In genomic region chr12:151579-151978, GRCh38 we compare ENCODE assay signal across 7 cellular contexts.
"Had no signal": no experiment of that assay in that cellular context is flagged by ENCODE, and none has a peak within 500 bp of the region (broad histone marks: within the 10 kb centered on the region; RNA-seq: fewer than 3 reads in every experiment).

No MANE protein-coding gene starts in this region.

- DNase-seq: GOT3, IMR-90, KG1 had no signal

- H3K9me3 ChIP-seq: HAP-1 had no signal

- H3K4me3 ChIP-seq: HAP-1, K562 had no signal

- FAIRE-seq: H54, K562 had no signal

- H3K4me1 ChIP-seq: HAP-1 had no signal

- H3K36me3 ChIP-seq: HAP-1 had no signal

- ATAC-seq: HCT116, K562 had no signal
